In genomic region chr11:122864386-122864785, GRCh38 we compare ENCODE assay signal across 22 cellular contexts. TPM values are rescaled to one million over a fixed set of nuclear protein-coding genes. Genes with fewer than 3 reads are reported as not detected.
DNase-seq lines count a peak whose midpoint lies in the region; ATAC-seq, FAIRE-seq and TF ChIP-seq lines count a peak whose summit lies in the region.
"Had no signal": no experiment of that assay in that cellular context is flagged by ENCODE, and none has a peak within 500 bp of the region (broad histone marks: within the 10 kb centered on the region; RNA-seq: fewer than 3 reads in every experiment).

No MANE protein-coding gene starts in this region.

- in situ Hi-C loops in GM12878 (cut with MboI) = no loop called here

- H2BK15ac ChIP-seq in mesenchymal stem cell (ENCODE audit: low read depth, poor library complexity, severe bottlenecking) (no peak overlapping the region), neuronal stem cell (ENCODE audit: low read length) (no peak overlapping the region)

- TF ChIP-seq EP300 in GM12878 (IDR thresholded peaks at IDR 0.05; ENCODE audit: borderline replicate concordance in 1 of 2, control insufficient read depth in 1 of 2, low read depth in 2 of 2, low read length in 2 of 2) = no peak

- RAD21 ChIA-PET in GM12878 (lab: Charles Lee; ENCODE audit: unreplicated experiment) = interaction anchor here (0.7 to 6.2 kb wide), 30 partner anchors 8 to 382 kb away, joined by 3 to 213 read pairs (median 5); partner anchors contain the start of gene HSPA8

- DNase-seq in AML-193 (lab: John Stamatoyannopoulos, UW) (peak; percentile 26 to 31), HL-60 (ENCODE audit: low read depth in 1 of 2, low spot score in 1 of 2) (no peak), GM12878 (ENCODE audit: low read depth, low spot score) (no peak), mesenchymal stem cell (no peak), DMS114 treated with DMSO at 0.1 percent for 48 hours (lab: John Stamatoyannopoulos, UW; ENCODE audit: unreplicated experiment) (no peak), glutamatergic neuron (no peak), neuronal stem cell (ENCODE audit: low spot score) (no peak), spleen (no peak)
- DNase-seq: kidney; occipital lobe; stimulated activated CD4-positive, alpha-beta T cell treated with anti-CD3 and anti-CD28 coated beads, Interleukin-2, amount 100 ng/mL, for 48 hours had no signal

- ATAC-seq in GM12878 = peak; percentile 46
- ATAC-seq: stimulated activated effector memory CD8-positive, alpha-beta T cell treated with anti-CD3 and anti-CD28 coated beads, Interleukin-12 subunit alpha, Interleukin-12 subunit beta, amount 100 ng/mL, for 72 hours had no signal

- CTCF ChIA-PET in GM12878 (lab: Yijun Ruan, JAX) = interaction anchor here (0.6 to 31.9 kb wide), 46 partner anchors 8 to 615 kb away, joined by 3 to 869 read pairs (median 6); partner anchors contain the start of gene HSPA8

- POLR2A ChIA-PET in GM12878 (lab: Charles Lee) = interaction anchor here (0.7 to 3.6 kb wide), 9 partner anchors 10 to 237 kb away, joined by 3 to 17 read pairs (median 5); partner anchors contain the start of gene HSPA8

- no peaks in the 10 kb centered on the region for H3K9me3 Mint-ChIP-seq in glutamatergic neuron (ENCODE audit: unreplicated experiment)
- H3K9me3 Mint-ChIP-seq: activated CD4-positive, alpha-beta T cell treated with anti-CD3 and anti-CD28 coated beads, Interleukin-2, amount 10 ng/mL, durations not matched to agents 24 days and 14 days; memory B cell; stimulated activated effector memory CD8-positive, alpha-beta T cell treated with anti-CD3 and anti-CD28 coated beads, Interleukin-12 subunit alpha, Interleukin-12 subunit beta, amount 100 ng/mL, for 72 hours had no signal

- SMC1A ChIA-PET in GM12878 (lab: Charles Lee; ENCODE audit: uncharacterized antibody, unreplicated experiment) = interaction anchor here (0.7 to 22.1 kb wide), 44 partner anchors 4 to 383 kb away, joined by 3 to 466 read pairs (median 5); partner anchors contain the start of gene JHY

- TF ChIP-seq POLR2A in GM12878 (IDR thresholded peaks at IDR 0.05; ENCODE audit: low read depth, low read length) (no peak), spleen (IDR thresholded peaks at IDR 0.05) (no peak)

- H4K8ac ChIP-seq in mesenchymal stem cell (ENCODE audit: low read length) (no peak overlapping the region), neuronal stem cell (ENCODE audit: low read depth, low read length) (no peak overlapping the region)

- intact Hi-C loops in GM12878 (cut with micrococcal nuclease; ENCODE audit: unreplicated experiment) (no loop called here), spleen (cut with DNase I; ENCODE audit: low total_unique reads) (loop anchor here (10.0 kb wide), 2 partner anchors 160 to 190 kb away; no protein-coding TSS in a partner anchor)

- H3K14ac ChIP-seq in mesenchymal stem cell (ENCODE audit: low read length in 2 of 2) = no peak overlapping the region
- H3K14ac ChIP-seq in neuronal stem cell (ENCODE audit: low read length) = no peak overlapping the region

- no peak overlapping the region for H2AK5ac ChIP-seq in mesenchymal stem cell (ENCODE audit: low read length, severe bottlenecking)
- H2AK5ac ChIP-seq in neuronal stem cell (ENCODE audit: low read depth, low read length) = no peak overlapping the region

- H3K27ac ChIP-seq in HL-60 (replicated peaks) = no peak overlapping the region
- H3K27ac ChIP-seq in GM12878 (ENCODE audit: control insufficient read depth, insufficient read depth) = no peak overlapping the region
- no peak overlapping the region for H3K27ac ChIP-seq in mesenchymal stem cell (ENCODE audit: low read length, poor library complexity, severe bottlenecking)
- H3K27ac ChIP-seq in neuronal stem cell (replicated peaks; ENCODE audit: low read length) = no peak overlapping the region
- peak overlapping the region in 4 of 8 donors; percentile 1 to 58 (median 20) for H3K27ac ChIP-seq in spleen
- H3K27ac ChIP-seq: cardiac muscle cell, SJSA1, uterus had no signal

- no peak overlapping the region for H3K9ac ChIP-seq in GM12878 (ENCODE audit: control insufficient read depth, insufficient read depth, low read length)
- peak overlapping the region; percentile 70 for H3K9ac ChIP-seq in mesenchymal stem cell (ENCODE audit: low read length)
- no peak overlapping the region for H3K9ac ChIP-seq in neuronal stem cell (ENCODE audit: low read depth, low read length, poor library complexity)

- H3K27ac Mint-ChIP-seq in glutamatergic neuron (ENCODE audit: unreplicated experiment) = no peak overlapping the region
- H3K27ac Mint-ChIP-seq: activated CD4-positive, alpha-beta T cell treated with anti-CD3 and anti-CD28 coated beads, Interleukin-2, amount 10 ng/mL, durations not matched to agents 24 days and 14 days; memory B cell; stimulated activated effector memory CD8-positive, alpha-beta T cell treated with anti-CD3 and anti-CD28 coated beads, Interleukin-12 subunit alpha, Interleukin-12 subunit beta, amount 100 ng/mL, for 72 hours had no signal

- H3K4me3 ChIP-seq in HL-60 (replicated peaks; ENCODE audit: insufficient read depth, low read length) (peak overlapping the region; percentile 10), GM12878 (no peak overlapping the region), mesenchymal stem cell (ENCODE audit: insufficient read depth in 1 of 2, low read depth in 1 of 2, low read length in 2 of 2) (no peak overlapping the region), neuronal stem cell (ENCODE audit: low read length in 2 of 2) (no peak overlapping the region), spleen (peak overlapping the region in 1 of 8 donors; percentile 20)
- H3K4me3 ChIP-seq: BLaER1 treated with 17β-estradiol and CSF1 and Interleukin-3, amounts not matched to agents 10 nM and 100 nM; cardiac muscle cell; SJSA1; uterus had no signal

- H3K4ac ChIP-seq in mesenchymal stem cell (ENCODE audit: low read depth in 1 of 2, low read length in 2 of 2) (no peak overlapping the region), neuronal stem cell (ENCODE audit: low read length) (no peak overlapping the region)

- H3K27me3 ChIP-seq in HL-60 (ENCODE audit: insufficient read depth, poor library complexity, severe bottlenecking) (peaks cover 13% of the 10 kb centered on the region), GM12878 (replicated peaks in 1 of 2; ENCODE audit: control insufficient read depth in 2 of 2, insufficient read depth in 2 of 2, low read length in 1 of 2) (peaks cover 0 to 3% of the 10 kb centered on the region in 2 experiments; a peak in 1 of 4 replicates), mesenchymal stem cell (ENCODE audit: control insufficient read depth in 1 of 2, insufficient read depth in 1 of 2, low read length in 2 of 2) (peaks cover 0 to 6% of the 10 kb centered on the region in 2 experiments), neuronal stem cell (ENCODE audit: control insufficient read depth in 3 of 3, insufficient read depth in 3 of 3, low read depth in 1 of 3, low read length in 3 of 3) (peaks cover 0 to 29% (median 0%) of the 10 kb centered on the region in 3 experiments), spleen (replicated peaks in 1 of 7) (peaks cover 0 to 13% (median 0%) of the 10 kb centered on the region in 7 donors)
- H3K27me3 ChIP-seq: SJSA1, uterus had no signal

- H3K9me3 ChIP-seq in GM12878 (replicated peaks; ENCODE audit: control insufficient read depth, insufficient read depth, low read length) (no peaks in the 10 kb centered on the region), mesenchymal stem cell (ENCODE audit: control insufficient read depth, low read length) (no peaks in the 10 kb centered on the region), neuronal stem cell (replicated peaks in 1 of 2; ENCODE audit: control insufficient read depth in 2 of 2, insufficient read depth in 1 of 2, low read depth in 1 of 2, low read length in 2 of 2) (no peaks in the 10 kb centered on the region), spleen (no peaks in the 10 kb centered on the region)
- H3K9me3 ChIP-seq: BLaER1 treated with 17β-estradiol and CSF1 and Interleukin-3, amounts not matched to agents 10 nM and 100 nM; SJSA1; uterus had no signal

- H2BK12ac ChIP-seq in mesenchymal stem cell (ENCODE audit: low read length in 2 of 2) (no peak overlapping the region), neuronal stem cell (ENCODE audit: low read length) (no peak overlapping the region)

- H3K4me2 ChIP-seq in GM12878 (ENCODE audit: control insufficient read depth, insufficient read depth) = peak overlapping the region; percentile 22; the same call in 1 of the 2 replicates
- no peak overlapping the region for H3K4me2 ChIP-seq in mesenchymal stem cell (ENCODE audit: low read length, poor library complexity, severe bottlenecking)
- H3K4me2 ChIP-seq in neuronal stem cell (ENCODE audit: insufficient read depth, low read length, poor library complexity, severe bottlenecking) = no peak overlapping the region

- no peak overlapping the region for H2BK120ac ChIP-seq in mesenchymal stem cell (ENCODE audit: low read depth, low read length)
- H2BK120ac ChIP-seq in neuronal stem cell (ENCODE audit: low read depth, low read length) = no peak overlapping the region

- no peaks in the 10 kb centered on the region for H3K4me1 Mint-ChIP-seq in glutamatergic neuron (ENCODE audit: low read depth, unreplicated experiment)
- H3K4me1 Mint-ChIP-seq: activated CD4-positive, alpha-beta T cell treated with anti-CD3 and anti-CD28 coated beads, Interleukin-2, amount 10 ng/mL, durations not matched to agents 24 days and 14 days had no signal

- H3K4me3 Mint-ChIP-seq in glutamatergic neuron (ENCODE audit: unreplicated experiment) = no peak overlapping the region
- H3K4me3 Mint-ChIP-seq: activated CD4-positive, alpha-beta T cell treated with anti-CD3 and anti-CD28 coated beads, Interleukin-2, amount 10 ng/mL, durations not matched to agents 24 days and 14 days; memory B cell; stimulated activated effector memory CD8-positive, alpha-beta T cell treated with anti-CD3 and anti-CD28 coated beads, Interleukin-12 subunit alpha, Interleukin-12 subunit beta, amount 100 ng/mL, for 72 hours had no signal

- H3K23ac ChIP-seq in mesenchymal stem cell (ENCODE audit: low read length in 2 of 2) (no peak overlapping the region), neuronal stem cell (ENCODE audit: low read depth, low read length, poor library complexity) (no peak overlapping the region)

- peak; percentile 61 for FAIRE-seq in GM12878 (lab: Jason Lieb, UNC)
- FAIRE-seq: D721Med had no signal

- H2BK5ac ChIP-seq in mesenchymal stem cell (ENCODE audit: low read depth, low read length, poor library complexity, severe bottlenecking) = no peak overlapping the region
- H2BK5ac ChIP-seq in neuronal stem cell (ENCODE audit: low read length) = no peak overlapping the region

- H2AFZ ChIP-seq in GM12878 (ENCODE audit: control insufficient read depth, low read depth, low read length) = peak overlapping the region; percentile 41
- no peak overlapping the region for H2AFZ ChIP-seq in mesenchymal stem cell (ENCODE audit: low read depth, low read length)
- H2AFZ ChIP-seq in neuronal stem cell (ENCODE audit: low read length) = no peak overlapping the region

- no peaks in the 10 kb centered on the region for H4K20me1 ChIP-seq in GM12878 (ENCODE audit: control insufficient read depth, insufficient read depth)
- H4K20me1 ChIP-seq: BLaER1 treated with 17β-estradiol and CSF1 and Interleukin-3, amounts not matched to agents 10 nM and 100 nM had no signal

- 56% methylated on average over 6 of the region's 6 CpGs for WGBS in GM12878 (ENCODE audit: insufficient coverage, insufficient replicate concordance, low lambda C conversion rate, missing lambda C conversion rate)
- WGBS in mesenchymal stem cell = 93% methylated on average over 6 of the region's 6 CpGs
- WGBS in neuronal stem cell (ENCODE audit: extremely low coverage in 2 of 2, insufficient read length in 2 of 2, insufficient replicate concordance in 1 of 2), 2 donors = no CpG with 5 or more reads among the region's 6 CpGs
- 34 to 54% (median 48%) methylated on average over 6 of the region's 6 CpGs for WGBS in spleen, 5 donors

- no TSS peak for BruUV-seq in GM12878 (replicated peaks; lab: Mats Ljungman, UMichigan)

- H3K36me3 ChIP-seq in GM12878 (ENCODE audit: control insufficient read depth in 2 of 2, insufficient read depth in 2 of 2, low read length in 1 of 2) = no peaks in the 10 kb centered on the region
- no peaks in the 10 kb centered on the region for H3K36me3 ChIP-seq in mesenchymal stem cell (ENCODE audit: control insufficient read depth in 1 of 2, insufficient read depth in 2 of 2, low read depth in 1 of 2, low read length in 2 of 2)
- no peaks in the 10 kb centered on the region for H3K36me3 ChIP-seq in neuronal stem cell (replicated peaks in 1 of 2; ENCODE audit: control insufficient read depth in 2 of 2, insufficient read depth in 2 of 2, low read length in 2 of 2)
- H3K36me3 ChIP-seq in spleen = peaks cover 0 to 10% (median 0%) of the 10 kb centered on the region in 6 donors
- H3K36me3 ChIP-seq: BLaER1 treated with 17β-estradiol and CSF1 and Interleukin-3, amounts not matched to agents 10 nM and 100 nM; cardiac muscle cell; SJSA1; uterus had no signal

- H3K4me1 ChIP-seq in GM12878 (ENCODE audit: control insufficient read depth, insufficient read depth, low read length) (peaks cover 3% of the 10 kb centered on the region), mesenchymal stem cell (ENCODE audit: control insufficient read depth, insufficient read depth, low read depth, low read length) (no peaks in the 10 kb centered on the region), neuronal stem cell (ENCODE audit: control insufficient read depth in 2 of 2, insufficient read depth in 1 of 2, low read depth in 1 of 2, low read length in 2 of 2) (no peaks in the 10 kb centered on the region), spleen (peaks cover 0 to 11% (median 7%) of the 10 kb centered on the region in 6 donors)
- H3K4me1 ChIP-seq: SJSA1, uterus had no signal

- H3K79me1 ChIP-seq in mesenchymal stem cell (replicated peaks; ENCODE audit: low read length, poor library complexity, severe bottlenecking) (no peaks in the 10 kb centered on the region), neuronal stem cell (ENCODE audit: low read depth, low read length) (no peaks in the 10 kb centered on the region)

- peaks cover 1% of the 10 kb centered on the region for H3K27me3 Mint-ChIP-seq in glutamatergic neuron (ENCODE audit: unreplicated experiment)

- H3K79me2 ChIP-seq in GM12878 (ENCODE audit: control insufficient read depth, insufficient read depth, low read length) = no peaks in the 10 kb centered on the region

- H3K36me3 Mint-ChIP-seq in glutamatergic neuron (ENCODE audit: unreplicated experiment) = no peaks in the 10 kb centered on the region
- H3K36me3 Mint-ChIP-seq: memory B cell had no signal

- TF ChIP-seq CTCF in HL-60 (IDR thresholded peaks at IDR 0.05; ENCODE audit: insufficient read depth, low read length) (no peak), GM12878 (IDR thresholded peaks at IDR 0.05 in 2 of 3, conservative IDR thresholded peaks at IDR 0.05 in 1 of 3; ENCODE audit: control insufficient read depth in 2 of 3, extremely low read depth in 1 of 3, insufficient read depth in 1 of 3, low read depth in 3 of 3, low read length in 3 of 3) (no peak), glutamatergic neuron (IDR thresholded peaks at IDR 0.05; ENCODE audit: partially characterized antibody, unreplicated experiment) (no peak), spleen (IDR thresholded peaks at IDR 0.05 in 8 of 11, conservative IDR thresholded peaks at IDR 0.05 in 3 of 11) (no peak)

- TF ChIP-seq RAD21 in GM12878 (IDR thresholded peaks at IDR 0.05; ENCODE audit: insufficient read depth, low read depth, low read length) = no peak

- no peak overlapping the region for H3K18ac ChIP-seq in mesenchymal stem cell (ENCODE audit: low read depth in 1 of 2, low read length in 2 of 2)
- H3K18ac ChIP-seq in neuronal stem cell (ENCODE audit: low read length) = no peak overlapping the region

- no peak overlapping the region for H4K91ac ChIP-seq in mesenchymal stem cell (ENCODE audit: low read length)
- H4K91ac ChIP-seq in neuronal stem cell (ENCODE audit: low read depth, low read length, poor library complexity) = no peak overlapping the region

RNA-seq across cellular contexts. Expression of gene JHY, which starts 18.2 kb away (rescaled TPM):
- total RNA-seq in GM12878 (2013; cell fraction: nucleolus; rRNA removed) = 30.2 and 30.7 TPM in 2 replicates
- 4.7 and 5.6 TPM in 2 replicates for total RNA-seq in GM12878 (2014; rRNA removed)
- 5.5 and 5.8 TPM in 2 replicates for total RNA-seq in GM12878 (2014; rRNA removed; fragmentation: Illumina TruSeq; extraction: Trizol)
- total RNA-seq in GM12878 (2021) = 4.4 and 5.1 TPM in 2 replicates
- 0.55 TPM for polyA plus RNA-seq in GM12878 (2011; ENCODE audit: low read depth)
- polyA plus RNA-seq in GM12878 (2011; rRNA removed) = 7.1 and 9.1 TPM in 2 replicates
- polyA plus RNA-seq in GM12878 (2011; cell fraction: cytosol; rRNA removed) = 3.9 and 4.1 TPM in 2 replicates
- 4.0 and 4.7 TPM in 2 replicates for polyA plus RNA-seq in GM12878 (2011; cell fraction: nucleus; rRNA removed)
- polyA plus RNA-seq in GM12878 (2012) = 0.60 and 1.2 TPM in 2 replicates
- 5.9 and 7.4 TPM in 2 replicates for polyA plus RNA-seq in GM12878 (2014; fragmentation: Illumina TruSeq; extraction: Trizol)
- polyA plus RNA-seq in GM12878 (2014; fragmentation: Nextera tagmentation; extraction: Ambion mirVana) = 1 to 10 TPM in 1 of 2 experiments, under 1 TPM in 1; 0.90 to 1.8 TPM
- 3.7 and 4.6 TPM in 2 replicates for polyA plus RNA-seq in GM12878 (2014; rRNA removed)
- 1 to 10 TPM; 5.4 to 7.1 TPM for polyA plus RNA-seq in GM12878 (2016; fragmentation: Nextera tagmentation; extraction: Ambion mirVana)
- polyA minus RNA-seq in GM12878 (2011; rRNA and poly(A)+ RNA removed) = 4.5 and 6.7 TPM in 2 replicates
- 2.1 and 3.0 TPM in 2 replicates for polyA minus RNA-seq in GM12878 (2011; cell fraction: cytosol; rRNA and poly(A)+ RNA removed)
- 4.5 and 6.9 TPM in 2 replicates for polyA minus RNA-seq in GM12878 (2011; cell fraction: nucleus; rRNA and poly(A)+ RNA removed)
- polyA plus RNA-seq in mesenchymal stem cell (2013, experiment 1 of 2) = 3.2 TPM
- 3.1 TPM for polyA plus RNA-seq in mesenchymal stem cell (2013, experiment 2 of 2)
- total RNA-seq in glutamatergic neuron (ENCODE audit: unreplicated experiment) = 2.9 TPM
- 2.7 TPM for polyA plus RNA-seq in neuronal stem cell (2013, experiment 1 of 2)
- polyA plus RNA-seq in neuronal stem cell (2013, experiment 2 of 2) = 2.9 TPM
- 1 to 10 TPM; 3.8 to 5.6 (median 5.4) TPM for total RNA-seq in spleen
- polyA plus RNA-seq in spleen = 1 to 10 TPM; 1.0 to 1.9 (median 1.7) TPM

RNA-seq across cellular contexts. Expression of gene CRTAM, which starts 26.1 kb away (rescaled TPM):
- 9.3 and 11.0 TPM in 2 replicates for total RNA-seq in GM12878 (2013; cell fraction: nucleolus; rRNA removed)
- total RNA-seq in GM12878 (2014; rRNA removed) (2.1 and 2.7 TPM in 2 replicates), GM12878 (2014; rRNA removed; fragmentation: Illumina TruSeq; extraction: Trizol) (5.0 and 5.3 TPM in 2 replicates), GM12878 (2021) (1.4 and 1.5 TPM in 2 replicates), glutamatergic neuron (ENCODE audit: unreplicated experiment) (not detected), spleen (1 to 10 TPM; 2.0 to 6.1 (median 4.4) TPM)
- polyA plus RNA-seq in GM12878 (2011; ENCODE audit: low read depth) = not detected
- polyA plus RNA-seq in GM12878 (2011; rRNA removed) (35.6 and 51.2 TPM in 2 replicates), GM12878 (2014; fragmentation: Illumina TruSeq; extraction: Trizol) (6.4 and 7.4 TPM in 2 replicates), GM12878 (2014; fragmentation: Nextera tagmentation; extraction: Ambion mirVana) (1 to 10 TPM; 2.8 to 3.1 TPM), GM12878 (2014; rRNA removed) (1.1 and 4.4 TPM in 2 replicates), GM12878 (2016; fragmentation: Nextera tagmentation; extraction: Ambion mirVana) (1 to 10 TPM in 1 of 2 experiments, under 1 TPM in 1; 0.76 to 1.2 TPM), spleen (1 to 10 TPM in 2 of 3 donors, under 1 TPM in 1; 0.93 to 1.8 (median 1.1) TPM)
- 17.4 and 19.2 TPM in 2 replicates for polyA plus RNA-seq in GM12878 (2011; cell fraction: cytosol; rRNA removed)
- polyA plus RNA-seq in GM12878 (2011; cell fraction: nucleus; rRNA removed) = 4.5 and 6.6 TPM in 2 replicates
- polyA plus RNA-seq in GM12878 (2012) = 0.11 and 0.25 TPM in 2 replicates
- 23.8 and 29.8 TPM in 2 replicates for polyA minus RNA-seq in GM12878 (2011; rRNA and poly(A)+ RNA removed)
- 9.9 and 11.3 TPM in 2 replicates for polyA minus RNA-seq in GM12878 (2011; cell fraction: cytosol; rRNA and poly(A)+ RNA removed)
- polyA minus RNA-seq in GM12878 (2011; cell fraction: nucleus; rRNA and poly(A)+ RNA removed) = 3.6 and 4.2 TPM in 2 replicates
- 0.01 TPM for polyA plus RNA-seq in mesenchymal stem cell (2013, experiment 1 of 2)
- polyA plus RNA-seq in mesenchymal stem cell (2013, experiment 2 of 2) = not detected
- polyA plus RNA-seq in neuronal stem cell (2013, experiment 1 of 2) = not detected
- not detected for polyA plus RNA-seq in neuronal stem cell (2013, experiment 2 of 2)
- total RNA-seq: cardiac muscle cell, IMR-90, NCI-H460, renal cortical epithelial cell, SJSA1 had no signal
- polyA plus RNA-seq: cardiac muscle cell, IMR-90 had no signal

Comparison
In these comparisons a context has a peak if more than half of its experiments do, and no peak if none do; other contexts are left out.
1. DNase-seq: peak in AML-193 (2 of 2); none in HL-60 (0 of 2), GM12878 (single experiment), mesenchymal stem cell (single experiment), DMS114 treated with DMSO at 0.1 percent for 48 hours (single experiment), glutamatergic neuron (single experiment), neuronal stem cell (single experiment) and spleen (single experiment).